Comparison of ENCODE assay signal across 12 cellular contexts in genomic region chr10:70603439-70603778, GRCh38. TPM values are rescaled to one million over a fixed set of nuclear protein-coding genes. Genes with fewer than 3 reads are reported as not detected.
DNase-seq lines count a peak whose midpoint lies in the region; ATAC-seq and TF ChIP-seq lines count a peak whose summit lies in the region.
"Had no signal": no experiment of that assay in that cellular context is flagged by ENCODE, and none has a peak within 500 bp of the region (broad histone marks: within the 10 kb centered on the region; RNA-seq: fewer than 3 reads in every experiment).

No MANE protein-coding gene starts in this region.

- no peak for TF ChIP-seq POLR2A in NB4 (IDR thresholded peaks at IDR 0.05; ENCODE audit: extremely low read depth, insufficient read length)

- no peak for TF ChIP-seq CTCF in NB4 (IDR thresholded peaks at IDR 0.05; ENCODE audit: low read depth, low read length)
- no peak for TF ChIP-seq CTCF in glutamatergic neuron (IDR thresholded peaks at IDR 0.05; ENCODE audit: partially characterized antibody, unreplicated experiment)

- peak; percentile 34 for DNase-seq in NB4 (ENCODE audit: low read depth)
- DNase-seq in activated CD8-positive, alpha-beta memory T cell treated with anti-CD3 and anti-CD28 coated beads, Interleukin-2, amount 50 U/mL, for 4 hours: peak; percentile 56
- no peak for DNase-seq in glutamatergic neuron
- DNase-seq in stimulated activated CD8-positive, alpha-beta memory T cell treated with anti-CD3 and anti-CD28 coated beads, Interleukin-4, amount 100 ng/mL, for 24 hours (ENCODE audit: low read depth): peak; percentile 56
- no peak for DNase-seq in COLO668 (lab: John Stamatoyannopoulos, UW; ENCODE audit: unreplicated experiment)
- DNase-seq in NCI-H748 (lab: John Stamatoyannopoulos, UW; ENCODE audit: unreplicated experiment): no peak
- DNase-seq: NCI-H510A treated with DMSO at 0.1 percent for 48 hours, sigmoid colon had no signal

- H3K36me3 Mint-ChIP-seq in glutamatergic neuron (ENCODE audit: unreplicated experiment): peaks cover 4% of the 10 kb centered on the region
- H3K36me3 Mint-ChIP-seq: stimulated activated memory B cell treated with anti-CD40 and anti-IgM and Interleukin-4, amounts not matched to agents 10 μg/mL and 1 μg/mL and 100 μg/mL, for 72 hours had no signal

- H3K4me3 ChIP-seq in NB4 (ENCODE audit: low read depth, low read length): no peak overlapping the region
- H3K4me3 ChIP-seq: coronary artery, sigmoid colon had no signal

- no peak overlapping the region for H3K4me3 Mint-ChIP-seq in glutamatergic neuron (ENCODE audit: unreplicated experiment)
- H3K4me3 Mint-ChIP-seq: stimulated activated memory B cell treated with anti-CD40 and anti-IgM and Interleukin-4, amounts not matched to agents 10 μg/mL and 1 μg/mL and 100 μg/mL, for 72 hours had no signal

- H3K27ac Mint-ChIP-seq in glutamatergic neuron (ENCODE audit: unreplicated experiment): peak overlapping the region; percentile 78
- H3K27ac Mint-ChIP-seq: stimulated activated memory B cell treated with anti-CD40 and anti-IgM and Interleukin-4, amounts not matched to agents 10 μg/mL and 1 μg/mL and 100 μg/mL, for 72 hours had no signal

- H3K9me3 Mint-ChIP-seq in glutamatergic neuron (ENCODE audit: unreplicated experiment): peaks cover 8% of the 10 kb centered on the region

- no peaks in the 10 kb centered on the region for H3K27me3 Mint-ChIP-seq in glutamatergic neuron (ENCODE audit: unreplicated experiment)
- H3K27me3 Mint-ChIP-seq: stimulated activated memory B cell treated with anti-CD40 and anti-IgM and Interleukin-4, amounts not matched to agents 10 μg/mL and 1 μg/mL and 100 μg/mL, for 72 hours had no signal

- ATAC-seq in HG02884 (IDR thresholded peaks at IDR 0.05; ENCODE audit: unreplicated experiment): no peak
- ATAC-seq: stimulated activated memory B cell treated with anti-CD40 and anti-IgM and Interleukin-4, amounts not matched to agents 10 μg/mL and 1 μg/mL and 100 μg/mL, for 72 hours had no signal

- H3K4me1 Mint-ChIP-seq in glutamatergic neuron (ENCODE audit: low read depth, unreplicated experiment): peaks cover 16% of the 10 kb centered on the region

RNA-seq across cellular contexts. Expression of gene PRF1, which starts 0.9 kb away (rescaled TPM):
- total RNA-seq in glutamatergic neuron (ENCODE audit: unreplicated experiment): 2.6 TPM
- total RNA-seq: myocyte had no signal

Comparison
In these comparisons a context has a peak if more than half of its experiments do, and no peak if none do; other contexts are left out.
1. DNase-seq: peak in NB4 (single experiment), activated CD8-positive, alpha-beta memory T cell treated with anti-CD3 and anti-CD28 coated beads, Interleukin-2, amount 50 U/mL, for 4 hours (single experiment) and stimulated activated CD8-positive, alpha-beta memory T cell treated with anti-CD3 and anti-CD28 coated beads, Interleukin-4, amount 100 ng/mL, for 24 hours (single experiment); none in glutamatergic neuron (single experiment), COLO668 (single experiment) and NCI-H748 (single experiment).